In the genomic region with DNA sequence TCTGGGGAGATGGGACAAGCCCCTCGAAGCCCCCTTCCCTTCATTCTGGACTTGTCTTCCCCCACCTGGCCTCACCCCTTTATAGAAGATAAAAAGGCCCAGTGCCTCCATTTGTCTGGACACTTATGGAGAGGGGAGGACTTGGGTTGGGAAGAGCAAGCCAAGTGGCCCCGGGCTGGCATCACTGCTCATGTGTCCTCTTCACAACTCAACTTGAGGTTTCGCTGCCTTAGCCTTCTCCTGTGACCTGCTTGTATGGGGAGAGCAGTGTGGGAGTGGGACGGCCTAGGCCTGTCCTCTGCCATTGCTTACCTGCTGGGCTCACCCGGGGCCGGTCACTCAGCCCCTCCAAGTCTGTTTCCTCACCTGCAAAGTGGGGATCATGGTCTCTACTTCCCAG, we compare ENCODE assay signal across 10 cellular contexts. TPM values are rescaled to one million over a fixed set of nuclear protein-coding genes. Genes with fewer than 3 reads are reported as not detected.
DNase-seq lines count a peak whose midpoint lies in the region; ATAC-seq and TF ChIP-seq lines count a peak whose summit lies in the region.
"Had no signal": no experiment of that assay in that cellular context is flagged by ENCODE, and none has a peak within 500 bp of the region (broad histone marks: within the 10 kb centered on the region; RNA-seq: fewer than 3 reads in every experiment).

No MANE protein-coding gene starts in this region.

- H3K4me1 ChIP-seq in OCI-LY7 (ENCODE audit: insufficient read depth, low read length, poor library complexity, severe bottlenecking) (peaks cover 42% of the 10 kb centered on the region), prostate gland (replicated peaks) (peaks cover 33% of the 10 kb centered on the region), ovary (ENCODE audit: insufficient read depth) (peaks cover 8% of the 10 kb centered on the region)

- H4K20me1 ChIP-seq in OCI-LY7 (ENCODE audit: insufficient read depth, low read length): peaks cover 6% of the 10 kb centered on the region; the same call in 1 of the 2 replicates

- TF ChIP-seq CTCF in GM12865 (IDR thresholded peaks at IDR 0.05; ENCODE audit: insufficient read depth, low read depth, low read length, missing control alignments) (no peak), OCI-LY7 (conservative IDR thresholded peaks at IDR 0.05; ENCODE audit: low read length) (no peak), prostate gland (IDR thresholded peaks at IDR 0.05) (no peak), ovary (IDR thresholded peaks at IDR 0.05) (no peak)

- H3K27me3 ChIP-seq in prostate gland (replicated peaks; ENCODE audit: insufficient read depth): no peaks in the 10 kb centered on the region
- H3K27me3 ChIP-seq in ovary: peaks cover 6% of the 10 kb centered on the region

- H3K4me3 ChIP-seq in GM12865 (ENCODE audit: low read depth, low read length) (peak overlapping the region; percentile 76), OCI-LY7 (ENCODE audit: low read depth, low read length, poor library complexity, severe bottlenecking) (peak overlapping the region; percentile 99), prostate gland (peak overlapping the region in 1 of 2 donors; percentile 71), ovary (no peak overlapping the region)

- H3K4me3 Mint-ChIP-seq in effector memory CD8-positive, alpha-beta T cell: peak overlapping the region; percentile 49 to 62

- TF ChIP-seq POLR2A in prostate gland (IDR thresholded peaks at IDR 0.05) (no peak), ovary (IDR thresholded peaks at IDR 0.05) (no peak)

- peaks cover 5 to 13% of the 10 kb centered on the region in 2 donors for H3K4me1 Mint-ChIP-seq in effector memory CD8-positive, alpha-beta T cell (ENCODE audit: low read depth in 2 of 2)

- 77% methylated on average over 6 of the region's 6 CpGs for WGBS in prostate gland
- WGBS in ovary, 3 donors: 81 to 85% (median 82%) methylated on average over 6 of the region's 6 CpGs

- no peaks in the 10 kb centered on the region for H3K9me3 Mint-ChIP-seq in effector memory CD8-positive, alpha-beta T cell

- DNase-seq in GM12865 (ENCODE audit: low read depth) (no peak), OCI-LY7 (ENCODE audit: low spot score) (no peak), prostate gland (ENCODE audit: low spot score) (no peak), NCI-H1694 (lab: John Stamatoyannopoulos, UW) (no peak), ovary (no peak)
- no peak for DNase-seq in effector memory CD8-positive, alpha-beta T cell
- DNase-seq: NCI-H524 treated with DMSO at 0.1 percent for 48 hours had no signal

- peaks cover 4% of the 10 kb centered on the region for H3K36me3 Mint-ChIP-seq in effector memory CD8-positive, alpha-beta T cell (ENCODE audit: insufficient read depth)

- CTCF ChIA-PET in OCI-LY7 (lab: Charles Lee; ENCODE audit: unreplicated experiment): no interaction called here

- no peaks in the 10 kb centered on the region for H3K9me3 ChIP-seq in OCI-LY7 (ENCODE audit: low read length)
- no peaks in the 10 kb centered on the region for H3K9me3 ChIP-seq in prostate gland
- H3K9me3 ChIP-seq in ovary: no peaks in the 10 kb centered on the region

- H3K36me3 ChIP-seq in OCI-LY7 (ENCODE audit: insufficient read depth, low read length) (peaks cover 54% of the 10 kb centered on the region), prostate gland (no peaks in the 10 kb centered on the region), ovary (no peaks in the 10 kb centered on the region)

- H3K27ac ChIP-seq in OCI-LY7 (ENCODE audit: low read depth, low read length, poor library complexity, severe bottlenecking) (peak overlapping the region; percentile 64), prostate gland (peak overlapping the region; percentile 23 to 67), ovary (no peak overlapping the region)

- H3K9me2 ChIP-seq in OCI-LY7 (ENCODE audit: insufficient read depth, low read length): no peaks in the 10 kb centered on the region

- no peaks in the 10 kb centered on the region; the same call in 1 of the 2 replicates for H3K79me2 ChIP-seq in OCI-LY7 (ENCODE audit: insufficient read depth, low read depth, low read length)

- intact Hi-C loops in OCI-LY7 (cut with micrococcal nuclease; ENCODE audit: unreplicated experiment) (no loop called here), prostate gland (cut with DNase I) (no loop called here), ovary (cut with DNase I) (no loop called here)

- peaks cover 9 to 29% of the 10 kb centered on the region in 2 donors for H3K27me3 Mint-ChIP-seq in effector memory CD8-positive, alpha-beta T cell

- no peak overlapping the region for H2AFZ ChIP-seq in OCI-LY7 (ENCODE audit: low read length)

- peak overlapping the region in 1 of 2 donors; percentile 15 for H3K27ac Mint-ChIP-seq in effector memory CD8-positive, alpha-beta T cell

- BruUV-seq in OCI-LY7 (replicated peaks; lab: Mats Ljungman, UMichigan): TSS peak; percentile 50

- TF ChIP-seq EP300 in ovary (IDR thresholded peaks at IDR 0.05): no peak

- peak overlapping the region; percentile 74 for H3K4me2 ChIP-seq in OCI-LY7 (ENCODE audit: low read length)

- no peak for ATAC-seq in effector memory CD8-positive, alpha-beta T cell (replicated peaks)
- no peak for ATAC-seq in GM19452 (IDR thresholded peaks at IDR 0.05; ENCODE audit: unreplicated experiment)
- no peak for ATAC-seq in HG03095 (IDR thresholded peaks at IDR 0.05; ENCODE audit: unreplicated experiment)

- POLR2A ChIA-PET in OCI-LY7 (lab: Charles Lee): no interaction called here

RNA-seq across cellular contexts. Expression of a gene that starts 1.4 kb away (rescaled TPM):
- 38.1 and 49.1 TPM in 2 replicates for total RNA-seq in OCI-LY7 (2014; rRNA removed; shearing (Covaris generic))
- total RNA-seq in OCI-LY7 (2022) (59.7 and 67.4 TPM in 2 replicates), prostate gland (10 to 100 TPM in 1 of 2 donors, 1 to 10 TPM in 1; 9.1 to 25.1 TPM), ovary (1 to 10 TPM in 4 of 7 donors, under 1 TPM in 3; 0.30 to 5.7 (median 2.4) TPM)
- polyA plus RNA-seq in ovary: 1 to 10 TPM; 1.4 to 1.5 TPM

RNA-seq across cellular contexts. Expression of a gene that starts 6.5 kb away (rescaled TPM):
- 0.09 and 0.28 TPM in 2 replicates for total RNA-seq in OCI-LY7 (2014; rRNA removed; shearing (Covaris generic))
- total RNA-seq in OCI-LY7 (2022) (0.31 TPM in 1 of 2 replicates, not detected in the other), prostate gland (1 to 10 TPM; 1.4 to 4.0 TPM), ovary (under 1 TPM in 4 of 7 donors, not detected in 3; 0.18 to 0.57 (median 0.23) TPM)
- polyA plus RNA-seq in ovary: not detected
- total RNA-seq: dermis microvascular lymphatic vessel endothelial cell had no signal

RNA-seq across cellular contexts. Expression of a gene that starts 9.7 kb away (rescaled TPM):
- total RNA-seq in OCI-LY7 (2014; rRNA removed; shearing (Covaris generic)): 80.2 and 104 TPM in 2 replicates
- total RNA-seq in OCI-LY7 (2022) (195 and 197 TPM in 2 replicates), prostate gland (10 to 100 TPM in 1 of 2 donors, 1 to 10 TPM in 1; 4.1 to 25.5 TPM), ovary (1 to 10 TPM in 3 of 7 donors, under 1 TPM in 2, not detected in 2; 0.23 to 2.6 (median 1.1) TPM)
- under 1 TPM in 1 of 2 donors, not detected in 1; 0.52 TPM for polyA plus RNA-seq in ovary

RNA-seq across cellular contexts. Expression of a gene that starts 42.2 kb away (rescaled TPM):
- total RNA-seq in OCI-LY7 (2014; rRNA removed; shearing (Covaris generic)): 0.44 TPM in 1 of 2 replicates, not detected in the other
- 0.42 and 0.59 TPM in 2 replicates for total RNA-seq in OCI-LY7 (2022)
- under 1 TPM in 1 of 2 donors, not detected in 1; 0.91 TPM for total RNA-seq in prostate gland
- total RNA-seq in ovary: under 1 TPM in 4 of 7 donors, not detected in 3; 0.11 to 0.24 (median 0.19) TPM
- not detected for polyA plus RNA-seq in ovary
- total RNA-seq: dermis microvascular lymphatic vessel endothelial cell had no signal

RNA-seq across cellular contexts. Expression of a gene that starts 47.4 kb away (rescaled TPM):
- not detected in 2 replicates for total RNA-seq in OCI-LY7 (2014; rRNA removed; shearing (Covaris generic))
- total RNA-seq in OCI-LY7 (2022): not detected in 2 replicates
- under 1 TPM in 1 of 2 donors, not detected in 1; 0.14 TPM for total RNA-seq in prostate gland
- total RNA-seq in ovary: 1 to 10 TPM in 1 of 7 donors, not detected in 6; 1.8 TPM
- not detected for polyA plus RNA-seq in ovary
- total RNA-seq: dermis microvascular lymphatic vessel endothelial cell had no signal

Comparison
In these comparisons a context has a peak if more than half of its experiments do, and no peak if none do; other contexts are left out.
1. H3K27ac ChIP-seq: peak in OCI-LY7 (single experiment) and prostate gland (2 of 2); none in ovary (0 of 2).